ENCODE assay signal across 1 cellular context in the genomic region with DNA sequence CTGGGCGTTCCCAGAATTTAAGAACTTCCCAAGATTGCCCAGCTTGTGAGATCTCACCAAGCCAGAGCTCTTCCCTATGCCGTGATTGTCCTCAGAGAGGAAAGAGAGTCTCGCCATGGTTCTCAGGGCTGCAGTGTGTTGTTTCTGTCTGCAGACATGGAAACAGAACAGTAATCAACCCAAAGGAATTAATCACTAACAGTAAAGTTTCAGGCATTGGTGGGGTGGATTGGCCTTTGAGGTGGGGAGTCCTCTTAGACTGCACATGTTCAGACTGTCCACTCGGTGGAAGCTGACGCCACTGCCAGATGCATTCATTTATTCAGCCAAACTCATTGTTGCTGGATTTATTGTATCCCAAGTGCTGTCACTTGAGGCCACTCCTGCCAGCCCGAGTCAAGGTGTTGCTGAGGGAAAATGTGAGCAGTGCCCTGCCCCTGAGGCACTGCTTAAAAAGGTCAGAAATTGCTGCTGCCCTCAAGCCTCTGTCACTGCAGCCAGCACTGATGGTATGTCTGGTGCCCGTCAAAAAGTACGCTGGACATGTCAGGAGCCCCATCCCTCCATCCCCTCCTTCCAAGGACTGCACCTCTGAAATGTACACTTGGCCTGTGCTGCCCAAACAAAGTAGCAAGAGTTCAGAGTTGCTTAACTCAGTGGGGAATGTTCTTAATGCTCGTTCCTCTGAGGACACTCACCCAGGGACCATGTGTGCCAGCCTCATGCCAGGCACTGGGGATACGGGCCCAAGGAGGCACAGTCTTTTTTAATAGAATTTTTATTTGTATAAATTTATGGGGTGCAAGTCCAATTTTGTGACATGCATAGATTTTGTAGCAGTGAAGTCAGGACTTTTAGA.
A peak's percentile ranks its signal among the peaks of the same experiment; 100 is the strongest.
TF ChIP-seq lines count a peak whose summit lies in the region.

No MANE protein-coding gene starts in this region.

TF ChIP-seq in IMR-90, 13 proteins besides CTCF, POLR2A, EP300 and RAD21:
- no peak for TF ChIP-seq RCOR1 (IDR thresholded peaks at IDR 0.05; ENCODE audit: insufficient replicate concordance, low read length)
- peak; percentile 57 for TF ChIP-seq CEBPB (IDR thresholded peaks at IDR 0.05; ENCODE audit: low read depth, low read length)
